Comparison of ENCODE assay signal across 8 cellular contexts in genomic region chr17:7838291-7839075, GRCh38. TPM values are rescaled to one million over a fixed set of nuclear protein-coding genes. Genes with fewer than 3 reads are reported as not detected.
A peak's percentile ranks its signal among the peaks of the same experiment; 100 is the strongest.
DNase-seq lines count a peak whose midpoint lies in the region; ATAC-seq lines count a peak whose summit lies in the region.

No MANE protein-coding gene starts in this region.

- no peaks in the 10 kb centered on the region for H3K36me3 ChIP-seq in SJCRH30
- peaks cover 8% of the 10 kb centered on the region for H3K36me3 ChIP-seq in effector memory CD4-positive, alpha-beta T cell (ENCODE audit: control insufficient read depth, insufficient read depth, low read length)
- H3K36me3 ChIP-seq in mucosa of rectum (ENCODE audit: control insufficient read depth in 2 of 2, insufficient read depth in 2 of 2, low read length in 2 of 2), result peaks cover 2 to 4% of the 10 kb centered on the region in 2 donors

- H3K27ac ChIP-seq in SJCRH30 (0 out of 2 replicates have a peak overlapping the region, but pooled peaks have one; percentile 14), mucosa of rectum (ENCODE audit: low read depth in 2 of 2, low read length in 2 of 2) (peak overlapping the region; percentile 84 to 87)
- peak overlapping the region; percentile 59 for H3K27ac ChIP-seq in effector memory CD4-positive, alpha-beta T cell (ENCODE audit: insufficient read depth, low read length, poor library complexity, severe bottlenecking)

- H3K9ac ChIP-seq in mucosa of rectum (ENCODE audit: low read depth in 1 of 2, low read length in 2 of 2), result peak overlapping the region; percentile 38 to 55

- DNase-seq in COLO668 (lab: John Stamatoyannopoulos, UW; ENCODE audit: unreplicated experiment), result peak; percentile 50
- peak; percentile 41 for DNase-seq in HuH-7.5 (ENCODE audit: low spot score)
- DNase-seq in SJCRH30, result peak; percentile 76 to 80
- DNase-seq in effector memory CD4-positive, alpha-beta T cell, result no peak
- DNase-seq in iPS-NIHi11 (ENCODE audit: low spot score), result no peak

- H3K4me3 ChIP-seq in SJCRH30, result peak overlapping the region; percentile 19; the same call in 1 of the 2 replicates
- no peak overlapping the region for H3K4me3 ChIP-seq in effector memory CD4-positive, alpha-beta T cell (ENCODE audit: insufficient read depth, low read depth, low read length, poor library complexity, severe bottlenecking)
- peak overlapping the region; percentile 58 to 59 for H3K4me3 ChIP-seq in mucosa of rectum (ENCODE audit: low read length in 2 of 2)

- H3K9me3 ChIP-seq in SJCRH30 (replicated peaks) (no peaks in the 10 kb centered on the region), mucosa of rectum (ENCODE audit: control insufficient read depth in 2 of 2, low read length in 2 of 2) (no peaks in the 10 kb centered on the region)
- no peaks in the 10 kb centered on the region for H3K9me3 ChIP-seq in effector memory CD4-positive, alpha-beta T cell (ENCODE audit: control insufficient read depth, low read length)

- no peak for ATAC-seq in HG02973 (IDR thresholded peaks at IDR 0.05; ENCODE audit: unreplicated experiment)
- ATAC-seq in HG03520 (IDR thresholded peaks at IDR 0.05; ENCODE audit: unreplicated experiment), result no peak

- H3K4me1 ChIP-seq in SJCRH30 (peaks cover 13% of the 10 kb centered on the region), mucosa of rectum (ENCODE audit: control insufficient read depth in 2 of 2, insufficient read depth in 2 of 2, low read length in 2 of 2) (peaks cover 57 to 68% of the 10 kb centered on the region in 2 donors)
- H3K4me1 ChIP-seq in effector memory CD4-positive, alpha-beta T cell (ENCODE audit: control insufficient read depth, insufficient read depth, low read length, poor library complexity, severe bottlenecking), result peaks cover 54% of the 10 kb centered on the region

- H3K27me3 ChIP-seq in SJCRH30 (no peaks in the 10 kb centered on the region), mucosa of rectum (ENCODE audit: control insufficient read depth in 2 of 2, insufficient read depth in 2 of 2, low read length in 2 of 2) (no peaks in the 10 kb centered on the region)
- H3K27me3 ChIP-seq in effector memory CD4-positive, alpha-beta T cell (replicated peaks; ENCODE audit: control insufficient read depth, insufficient read depth, low read length, poor library complexity, severe bottlenecking), result no peaks in the 10 kb centered on the region

RNA-seq across cellular contexts. Expression of gene KDM6B, which starts 4.5 kb away (rescaled TPM):
- 6.4 and 9.0 TPM in 2 replicates for total RNA-seq in SJCRH30 (2014; rRNA removed; shearing (Covaris generic))

RNA-seq across cellular contexts. Expression of gene TMEM88, which starts 16.4 kb away (rescaled TPM):
- total RNA-seq in SJCRH30 (2014; rRNA removed; shearing (Covaris generic)), result 0.36 and 0.63 TPM in 2 replicates

RNA-seq across cellular contexts. Expression of gene NAA38, which starts 18.9 kb away (rescaled TPM):
- total RNA-seq in SJCRH30 (2014; rRNA removed; shearing (Covaris generic)), result 30.4 and 45.3 TPM in 2 replicates

RNA-seq across cellular contexts. Expression of gene CYB5D1, which starts 19.3 kb away (rescaled TPM):
- total RNA-seq in SJCRH30 (2014; rRNA removed; shearing (Covaris generic)), result 3.5 and 5.3 TPM in 2 replicates

RNA-seq across cellular contexts. Expression of gene CHD3, which starts 50.1 kb away (rescaled TPM):
- total RNA-seq in SJCRH30 (2014; rRNA removed; shearing (Covaris generic)), result 101 and 109 TPM in 2 replicates

Comparison
In these comparisons a context has a peak if more than half of its experiments do, and no peak if none do; other contexts are left out.
1. DNase-seq: peak in COLO668 (single experiment), HuH-7.5 (single experiment) and SJCRH30 (2 of 2); none in effector memory CD4-positive, alpha-beta T cell (0 of 3) and iPS-NIHi11 (single experiment).
2. H3K27ac ChIP-seq: peak in every context shown above with its lines; median percentile 86 in mucosa of rectum; 59 in effector memory CD4-positive, alpha-beta T cell; 14 in SJCRH30.